9 cellular contexts compared by ENCODE assay signal in genomic region chr15:40325188-40325587, GRCh38. TPM values are rescaled to one million over a fixed set of nuclear protein-coding genes. Genes with fewer than 3 reads are reported as not detected.
DNase-seq lines count a peak whose midpoint lies in the region; ATAC-seq and TF ChIP-seq lines count a peak whose summit lies in the region.
"Had no signal": no experiment of that assay in that cellular context is flagged by ENCODE, and none has a peak within 500 bp of the region (broad histone marks: within the 10 kb centered on the region; RNA-seq: fewer than 3 reads in every experiment).

No MANE protein-coding gene starts in this region.

- peak overlapping the region; percentile 85 for H3K27ac Mint-ChIP-seq in dendritic cell treated with granulocyte-macrophage colony-stimulating factor and Interleukin-4, amounts not matched to agents 40 ng/mL and 50 ng/mL, for 4 days
- H3K27ac Mint-ChIP-seq in neural progenitor cell: no peak overlapping the region

- peak overlapping the region; percentile 78 to 98 (median 90); a peak in 19 of 20 replicates for H3K4me3 ChIP-seq in BLaER1 treated with 17β-estradiol and CSF1 and Interleukin-3, amounts not matched to agents 10 nM and 100 nM
- H3K4me3 ChIP-seq in MG63 (peak overlapping the region; percentile 61), neural progenitor cell (peak overlapping the region; percentile 74)

- H3K4me1 Mint-ChIP-seq in dendritic cell treated with granulocyte-macrophage colony-stimulating factor and Interleukin-4, amounts not matched to agents 40 ng/mL and 50 ng/mL, for 4 days (ENCODE audit: low read depth): peaks cover 81% of the 10 kb centered on the region
- peaks cover 71% of the 10 kb centered on the region for H3K4me1 Mint-ChIP-seq in neural progenitor cell

- no peaks in the 10 kb centered on the region for H3K9me3 Mint-ChIP-seq in dendritic cell treated with granulocyte-macrophage colony-stimulating factor and Interleukin-4, amounts not matched to agents 40 ng/mL and 50 ng/mL, for 4 days
- no peaks in the 10 kb centered on the region for H3K9me3 Mint-ChIP-seq in neural progenitor cell

- ATAC-seq in HG03457 (IDR thresholded peaks at IDR 0.05; ENCODE audit: unreplicated experiment): no peak

- no peak overlapping the region for H2AFZ ChIP-seq in neural progenitor cell (replicated peaks)

- no peak for DNase-seq in MG63
- DNase-seq in neural progenitor cell (ENCODE audit: low spot score): no peak
- DNase-seq in HCEC 1CT: no peak
- DNase-seq in stimulated activated CD4-positive, alpha-beta T cell treated with anti-CD3 and anti-CD28 coated beads, Interleukin-12 subunit alpha, Interleukin-12 subunit beta, amount 100 ng/mL, for 4 hours: no peak
- DNase-seq in mesenteric fat pad (ENCODE audit: low spot score): no peak
- DNase-seq: stimulated activated CD4-positive, alpha-beta T cell treated with anti-CD3 and anti-CD28 coated beads, Interleukin-2, amount 100 ng/mL, for 48 hours had no signal

- no peaks in the 10 kb centered on the region for H3K9me3 ChIP-seq in BLaER1 treated with 17β-estradiol and CSF1 and Interleukin-3, amounts not matched to agents 10 nM and 100 nM (replicated peaks in 1 of 11)
- H3K9me3 ChIP-seq in MG63 (no peaks in the 10 kb centered on the region), neural progenitor cell (ENCODE audit: low read depth) (no peaks in the 10 kb centered on the region)

- no peaks in the 10 kb centered on the region for H3K79me2 ChIP-seq in neural progenitor cell (ENCODE audit: low read depth)

- H3F3A ChIP-seq in neural progenitor cell (ENCODE audit: low read depth): peaks cover 48% of the 10 kb centered on the region

- intact Hi-C loops in dendritic cell treated with granulocyte-macrophage colony-stimulating factor and Interleukin-4, amounts not matched to agents 40 ng/mL and 50 ng/mL, for 4 days (cut with micrococcal nuclease): no loop called here

- H3K4me1 ChIP-seq in BLaER1 treated with 17β-estradiol and CSF1 and Interleukin-3, amounts not matched to agents 10 nM and 100 nM: peaks cover 57 to 73% (median 65%) of the 10 kb centered on the region in 10 experiments
- peaks cover 50% of the 10 kb centered on the region for H3K4me1 ChIP-seq in neural progenitor cell

- peaks cover 0 to 26% (median 6%) of the 10 kb centered on the region in 11 experiments; a peak in 9 of 22 replicates for H3K36me3 ChIP-seq in BLaER1 treated with 17β-estradiol and CSF1 and Interleukin-3, amounts not matched to agents 10 nM and 100 nM
- H3K36me3 ChIP-seq in MG63 (no peaks in the 10 kb centered on the region; the same call in 1 of the 2 replicates), neural progenitor cell (no peaks in the 10 kb centered on the region)

- no peaks in the 10 kb centered on the region for H3K27me3 Mint-ChIP-seq in dendritic cell treated with granulocyte-macrophage colony-stimulating factor and Interleukin-4, amounts not matched to agents 40 ng/mL and 50 ng/mL, for 4 days
- peaks cover 18% of the 10 kb centered on the region for H3K27me3 Mint-ChIP-seq in neural progenitor cell (ENCODE audit: insufficient read depth, low read depth)

- H3K4me3 Mint-ChIP-seq in dendritic cell treated with granulocyte-macrophage colony-stimulating factor and Interleukin-4, amounts not matched to agents 40 ng/mL and 50 ng/mL, for 4 days: peak overlapping the region; percentile 82
- H3K4me3 Mint-ChIP-seq in neural progenitor cell: peak overlapping the region; percentile 91

- peak overlapping the region in 4 of 11 experiments; percentile 85 to 98 (median 91); a peak in 7 of 22 replicates for H3K9ac ChIP-seq in BLaER1 treated with 17β-estradiol and CSF1 and Interleukin-3, amounts not matched to agents 10 nM and 100 nM
- H3K9ac ChIP-seq in neural progenitor cell: no peak overlapping the region

- H3K27me3 ChIP-seq in BLaER1 treated with 17β-estradiol and CSF1 and Interleukin-3, amounts not matched to agents 10 nM and 100 nM: peaks cover 0 to 45% (median 37%) of the 10 kb centered on the region in 11 experiments; a peak in 18 of 22 replicates
- H3K27me3 ChIP-seq in MG63 (no peaks in the 10 kb centered on the region), neural progenitor cell (peaks cover 73% of the 10 kb centered on the region)

- peak overlapping the region in 2 of 11 experiments; percentile 80 to 87; a peak in 4 of 22 replicates for H3K27ac ChIP-seq in BLaER1 treated with 17β-estradiol and CSF1 and Interleukin-3, amounts not matched to agents 10 nM and 100 nM
- H3K27ac ChIP-seq in neural progenitor cell: no peak overlapping the region

- H3K4me2 ChIP-seq in BLaER1 treated with 17β-estradiol and CSF1 and Interleukin-3, amounts not matched to agents 10 nM and 100 nM: peak overlapping the region; percentile 95 to 100 (median 98)
- peak overlapping the region; percentile 93 for H3K4me2 ChIP-seq in neural progenitor cell

- H4K20me1 ChIP-seq in BLaER1 treated with 17β-estradiol and CSF1 and Interleukin-3, amounts not matched to agents 10 nM and 100 nM: peaks cover 0 to 28% (median 3%) of the 10 kb centered on the region in 11 experiments; a peak in 8 of 22 replicates
- peaks cover 50% of the 10 kb centered on the region for H4K20me1 ChIP-seq in neural progenitor cell (ENCODE audit: low read depth)

- peaks cover 58% of the 10 kb centered on the region for H3K36me3 Mint-ChIP-seq in dendritic cell treated with granulocyte-macrophage colony-stimulating factor and Interleukin-4, amounts not matched to agents 40 ng/mL and 50 ng/mL, for 4 days (ENCODE audit: low read depth)
- peaks cover 7% of the 10 kb centered on the region for H3K36me3 Mint-ChIP-seq in neural progenitor cell

- no peak for TF ChIP-seq CTCF in neural progenitor cell (IDR thresholded peaks at IDR 0.05)

RNA-seq across cellular contexts. Expression of gene INAFM2, which starts 1.7 kb away (rescaled TPM):
- 8.9 and 9.6 TPM in 2 replicates for total RNA-seq in MG63 (2014; rRNA removed; shearing (Covaris generic); ENCODE audit: low replicate concordance)
- total RNA-seq in neural progenitor cell (ENCODE audit: low replicate concordance): 11.5 and 18.2 TPM in 2 replicates
- total RNA-seq in mesenteric fat pad: 27.9 TPM

RNA-seq across cellular contexts. Expression of gene CCDC9B, which starts 15.6 kb away (rescaled TPM):
- total RNA-seq in MG63 (2014; rRNA removed; shearing (Covaris generic); ENCODE audit: low replicate concordance): 4.0 and 8.2 TPM in 2 replicates
- total RNA-seq in neural progenitor cell (ENCODE audit: low replicate concordance): 0.25 TPM in 1 of 2 replicates, not detected in the other
- total RNA-seq in mesenteric fat pad: 10.6 TPM

RNA-seq across cellular contexts. Expression of gene PLCB2, which starts 17.5 kb away (rescaled TPM):
- not detected in 2 replicates for total RNA-seq in MG63 (2014; rRNA removed; shearing (Covaris generic); ENCODE audit: low replicate concordance)
- total RNA-seq in neural progenitor cell (ENCODE audit: low replicate concordance): 0.56 and 2.1 TPM in 2 replicates
- 31.9 TPM for total RNA-seq in mesenteric fat pad

RNA-seq across cellular contexts. Expression of gene PHGR1, which starts 25.6 kb away (rescaled TPM):
- not detected in 2 replicates for total RNA-seq in MG63 (2014; rRNA removed; shearing (Covaris generic); ENCODE audit: low replicate concordance)
- total RNA-seq in neural progenitor cell (ENCODE audit: low replicate concordance): not detected in 2 replicates
- total RNA-seq in mesenteric fat pad: 2.7 TPM

RNA-seq across cellular contexts. Expression of gene DISP2, which starts 32.8 kb away (rescaled TPM):
- total RNA-seq in MG63 (2014; rRNA removed; shearing (Covaris generic); ENCODE audit: low replicate concordance): 0.37 and 0.43 TPM in 2 replicates
- total RNA-seq in neural progenitor cell (ENCODE audit: low replicate concordance) (0.06 TPM in 1 of 2 replicates, not detected in the other), mesenteric fat pad (0.26 TPM)

Comparison
In these comparisons a context has a peak if more than half of its experiments do, and no peak if none do; other contexts are left out.
1. RNA of gene PLCB2, which starts 17.5 kb away (total RNA-seq): 31.9 TPM in mesenteric fat pad (single experiment); 0.56 to 2.1 TPM in neural progenitor cell and not detected in MG63; every median in the first group is over 10 times any median in the second.
2. Peak in every context shown above with its lines, with median percentiles within 50 percentile points of each other: H3K4me3 ChIP-seq.